In the genomic region with DNA sequence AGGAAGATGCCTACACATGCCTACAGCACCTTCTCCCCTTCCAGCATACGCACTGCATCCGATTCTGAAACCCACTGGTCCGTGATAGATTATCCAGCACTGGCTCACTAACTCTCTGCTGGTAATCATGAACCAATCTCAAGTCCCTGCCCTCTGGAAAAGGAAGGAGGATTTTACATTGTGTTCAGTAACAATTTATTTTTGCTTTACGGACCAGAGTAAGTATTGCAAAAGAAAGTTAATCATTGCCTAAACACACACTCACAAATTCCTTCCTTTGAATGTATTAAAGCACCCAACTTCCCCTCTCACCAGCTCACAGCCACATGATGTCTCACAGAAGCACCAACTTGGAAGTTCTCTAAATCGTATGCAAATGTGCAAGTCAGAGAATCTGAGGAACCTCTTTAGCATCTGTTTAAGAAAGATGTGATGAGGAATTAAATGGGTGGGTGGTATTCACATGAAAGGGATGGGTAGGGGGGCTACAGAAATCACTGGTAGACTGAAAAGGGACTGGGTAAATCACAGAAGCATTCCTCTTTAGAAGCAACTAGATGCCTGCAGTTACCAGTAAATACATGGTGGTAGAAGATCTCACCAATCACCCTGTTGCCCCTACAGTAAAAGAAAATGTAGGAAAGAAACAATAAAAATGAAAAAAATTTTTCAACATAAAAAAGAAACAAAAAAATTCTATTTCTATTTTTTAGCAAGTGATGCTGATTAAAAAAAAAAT, we compare ENCODE assay signal across 8 cellular contexts. TPM values are rescaled to one million over a fixed set of nuclear protein-coding genes. Genes with fewer than 3 reads are reported as not detected.
DNase-seq lines count a peak whose midpoint lies in the region; ATAC-seq lines count a peak whose summit lies in the region.

No MANE protein-coding gene starts in this region.

- H3K4me3 Mint-ChIP-seq in activated T-helper 17 cell treated with anti-CD3 and anti-CD28 coated beads, Interleukin-2, amount 50 U/mL, for 72 hours = no peak overlapping the region

- no peak overlapping the region for H3K27ac Mint-ChIP-seq in activated T-helper 17 cell treated with anti-CD3 and anti-CD28 coated beads, Interleukin-2, amount 50 U/mL, for 72 hours

- H3K27me3 Mint-ChIP-seq in activated T-helper 17 cell treated with anti-CD3 and anti-CD28 coated beads, Interleukin-2, amount 50 U/mL, for 72 hours = no peaks in the 10 kb centered on the region

- DNase-seq in GM03348 (ENCODE audit: low spot score) = peak; percentile 39
- DNase-seq in SIG-M5 (lab: John Stamatoyannopoulos, UW) = peak; percentile 71
- DNase-seq in fibroblast of peridontal ligament (ENCODE audit: extremely low read depth) = peak; percentile 88
- peak; percentile 84 for DNase-seq in pons (ENCODE audit: low spot score)
- DNase-seq in NCI-H1436 treated with DMSO at 0.1 percent for 48 hours (lab: John Stamatoyannopoulos, UW) = no peak
- DNase-seq in inferior parietal cortex (ENCODE audit: extremely low spot score) = no peak

- peaks cover 5% of the 10 kb centered on the region for H3K36me3 Mint-ChIP-seq in activated T-helper 17 cell treated with anti-CD3 and anti-CD28 coated beads, Interleukin-2, amount 50 U/mL, for 72 hours (ENCODE audit: low read depth)

- no peaks in the 10 kb centered on the region for H3K9me3 Mint-ChIP-seq in activated T-helper 17 cell treated with anti-CD3 and anti-CD28 coated beads, Interleukin-2, amount 50 U/mL, for 72 hours

- ATAC-seq in activated T-helper 17 cell treated with anti-CD3 and anti-CD28 coated beads, Interleukin-2, amount 50 U/mL, for 72 hours (replicated peaks) = no peak
- ATAC-seq in HG03025 (IDR thresholded peaks at IDR 0.05; ENCODE audit: low FRiP score, unreplicated experiment) = no peak

- H3K4me1 Mint-ChIP-seq in activated T-helper 17 cell treated with anti-CD3 and anti-CD28 coated beads, Interleukin-2, amount 50 U/mL, for 72 hours = peaks cover 23% of the 10 kb centered on the region

RNA-seq across cellular contexts. Expression of gene GNAQ, which starts 8.4 kb away (rescaled TPM):
- total RNA-seq in activated T-helper 17 cell treated with anti-CD3 and anti-CD28 coated beads, Interleukin-2, amount 50 U/mL, for 72 hours = 10 to 100 TPM; 12.8 to 18.5 TPM

Comparison
In these comparisons a context has a peak if more than half of its experiments do, and no peak if none do; other contexts are left out.
1. DNase-seq: peak in GM03348 (single experiment), SIG-M5 (single experiment), fibroblast of peridontal ligament (single experiment) and pons (single experiment); none in NCI-H1436 treated with DMSO at 0.1 percent for 48 hours (single experiment) and inferior parietal cortex (single experiment).